8 cellular contexts compared by ENCODE assay signal in genomic region chr4:11428701-11429571, GRCh38. TPM values are rescaled to one million over a fixed set of nuclear protein-coding genes. Genes with fewer than 3 reads are reported as not detected.
DNase-seq lines count a peak whose midpoint lies in the region; ATAC-seq and TF ChIP-seq lines count a peak whose summit lies in the region.

HS3ST1 (minus strand) TSS chr4:11428894; CDS start chr4:11400005, 28,889 bp downstream.

- POLR2A ChIA-PET in activated CD8-positive, alpha-beta T cell treated with anti-CD3 and anti-CD28 coated beads, Interleukin-2, amount 10 ng/mL, durations not matched to agents 7 days and 5 days (lab: Charles Lee): no interaction called here

- WGBS in esophagus squamous epithelium, 2 donors: 0 to 11% methylated on average over 10 to 30 of the region's 75 CpGs

- H3K27me3 ChIP-seq in esophagus squamous epithelium: peaks cover 0 to 25% (median 0%) of the 10 kb centered on the region in 4 donors
- H3K27me3 ChIP-seq in mucosa of stomach (ENCODE audit: control insufficient read depth, insufficient read depth, low read length): peaks cover 9% of the 10 kb centered on the region

- peak; percentile 64 for ATAC-seq in HG02763 (IDR thresholded peaks at IDR 0.05; ENCODE audit: unreplicated experiment)
- peak; percentile 89 for ATAC-seq in activated CD8-positive, alpha-beta T cell treated with anti-CD3 and anti-CD28 coated beads, Interleukin-2, amount 10 ng/mL, durations not matched to agents 7 days and 5 days
- ATAC-seq in stimulated activated naive CD8-positive, alpha-beta T cell treated with anti-CD3 and anti-CD28 coated beads, Interleukin-15, Interleukin-2, amounts not matched to agents 100 U/mL and 50 U/mL, for 24 hours: peak; percentile 79

- peak within 1 kb of the TSS; percentile 60 for H3K4me3 Mint-ChIP-seq in activated CD8-positive, alpha-beta T cell treated with anti-CD3 and anti-CD28 coated beads, Interleukin-2, amount 10 ng/mL, durations not matched to agents 7 days and 5 days

- H3K9ac ChIP-seq in mucosa of stomach (ENCODE audit: low read length): peak within 1 kb of the TSS; percentile 85

- no peaks in the 10 kb centered on the region for H3K9me3 ChIP-seq in esophagus squamous epithelium
- H3K9me3 ChIP-seq in mucosa of stomach (ENCODE audit: control insufficient read depth, low read length): no peaks in the 10 kb centered on the region

- no peaks in the 10 kb centered on the region for H3K36me3 Mint-ChIP-seq in activated CD8-positive, alpha-beta T cell treated with anti-CD3 and anti-CD28 coated beads, Interleukin-2, amount 10 ng/mL, durations not matched to agents 7 days and 5 days (ENCODE audit: low read depth)

- no peaks in the 10 kb centered on the region for H3K36me3 ChIP-seq in esophagus squamous epithelium
- H3K36me3 ChIP-seq in mucosa of stomach (ENCODE audit: control insufficient read depth, insufficient read depth, low read length): no peaks in the 10 kb centered on the region

- peak in 1 of 4 donors; percentile 62 for TF ChIP-seq POLR2A in esophagus squamous epithelium (IDR thresholded peaks at IDR 0.05)

- CTCF ChIA-PET in activated CD8-positive, alpha-beta T cell treated with anti-CD3 and anti-CD28 coated beads, Interleukin-2, amount 10 ng/mL, durations not matched to agents 7 days and 5 days (lab: Charles Lee): no interaction called here

- no peak within 1 kb of the TSS for H3K27ac Mint-ChIP-seq in activated CD8-positive, alpha-beta T cell treated with anti-CD3 and anti-CD28 coated beads, Interleukin-2, amount 10 ng/mL, durations not matched to agents 7 days and 5 days

- no peaks in the 10 kb centered on the region for H3K9me3 Mint-ChIP-seq in activated CD8-positive, alpha-beta T cell treated with anti-CD3 and anti-CD28 coated beads, Interleukin-2, amount 10 ng/mL, durations not matched to agents 7 days and 5 days (ENCODE audit: insufficient read depth)

- H3K4me3 ChIP-seq in esophagus squamous epithelium (peak within 1 kb of the TSS; percentile 80 to 86 (median 84)), mucosa of stomach (ENCODE audit: low read length) (peak within 1 kb of the TSS; percentile 90)

- TF ChIP-seq CTCF in esophagus squamous epithelium (IDR thresholded peaks at IDR 0.05): peak; percentile 55 to 87 (median 74)

- H3K4me1 ChIP-seq in esophagus squamous epithelium (peaks cover 7 to 67% (median 11%) of the 10 kb centered on the region in 3 donors), mucosa of stomach (ENCODE audit: control insufficient read depth, insufficient read depth, low read length) (peaks cover 18% of the 10 kb centered on the region)

- intact Hi-C loops in esophagus squamous epithelium (cut with DNase I): loop anchor here (5.0 kb wide), 1 partner anchor 847 kb away; no protein-coding TSS in a partner anchor

- H3K27ac ChIP-seq in esophagus squamous epithelium: peak within 1 kb of the TSS; percentile 85 to 92 (median 90)

- peaks cover 52% of the 10 kb centered on the region for H3K27me3 Mint-ChIP-seq in activated CD8-positive, alpha-beta T cell treated with anti-CD3 and anti-CD28 coated beads, Interleukin-2, amount 10 ng/mL, durations not matched to agents 7 days and 5 days (ENCODE audit: low read depth)

- peak; percentile 50 for DNase-seq in NCI-H1436 (lab: John Stamatoyannopoulos, UW)
- DNase-seq in NCI-H1436 treated with DMSO at 0.1 percent for 48 hours (lab: John Stamatoyannopoulos, UW): no peak
- DNase-seq in NCI-H146 (lab: John Stamatoyannopoulos, UW): peak; percentile 95
- peak; percentile 51 for DNase-seq in activated CD8-positive, alpha-beta T cell treated with anti-CD3 and anti-CD28 coated beads, Interleukin-2, amount 10 ng/mL, durations not matched to agents 7 days and 5 days
- DNase-seq in esophagus squamous epithelium (lab: John Stamatoyannopoulos, UW): peak; percentile 42
- DNase-seq in stimulated activated naive CD8-positive, alpha-beta T cell treated with anti-CD3 and anti-CD28 coated beads, Interleukin-15, Interleukin-2, amounts not matched to agents 100 U/mL and 50 U/mL, for 24 hours: peak; percentile 63

- peaks cover 14% of the 10 kb centered on the region for H3K4me1 Mint-ChIP-seq in activated CD8-positive, alpha-beta T cell treated with anti-CD3 and anti-CD28 coated beads, Interleukin-2, amount 10 ng/mL, durations not matched to agents 7 days and 5 days (ENCODE audit: low read depth)

RNA-seq across cellular contexts. Expression of gene HS3ST1, which starts in this region (rescaled TPM):
- total RNA-seq in activated CD8-positive, alpha-beta T cell treated with anti-CD3 and anti-CD28 coated beads, Interleukin-2, amount 10 ng/mL, durations not matched to agents 7 days and 5 days: not detected
- 10 to 100 TPM in 2 of 4 donors, 1 to 10 TPM in 2; 4.8 to 27.0 (median 9.6) TPM for total RNA-seq in esophagus squamous epithelium

Comparison
In these comparisons a context has a peak if more than half of its experiments do, and no peak if none do; other contexts are left out.
1. RNA of gene HS3ST1 (total RNA-seq): 4.8 to 27.0 TPM in esophagus squamous epithelium; not detected in activated CD8-positive, alpha-beta T cell treated with anti-CD3 and anti-CD28 coated beads, Interleukin-2, amount 10 ng/mL, durations not matched to agents 7 days and 5 days; every median in the first group is over 4 times any median in the second.
2. Peak in DNase-seq and ATAC-seq in activated CD8-positive, alpha-beta T cell treated with anti-CD3 and anti-CD28 coated beads, Interleukin-2, amount 10 ng/mL, durations not matched to agents 7 days and 5 days; RNA of the gene not detected or under 1 TPM.
3. Peak in every context shown above with its lines, with median percentiles within 50 percentile points of each other: ATAC-seq.